In genomic region chr14:103921855-103922200, GRCh38 we compare ENCODE assay signal across 9 cellular contexts. TPM values are rescaled to one million over a fixed set of nuclear protein-coding genes. Genes with fewer than 3 reads are reported as not detected.
DNase-seq lines count a peak whose midpoint lies in the region; ATAC-seq, FAIRE-seq and TF ChIP-seq lines count a peak whose summit lies in the region.
"Not testable (repeated sequence)": the region's sequence is repeated elsewhere in the genome, so short reads cannot be mapped to it uniquely, and the experiment has no call there.
"Had no signal": no experiment of that assay in that cellular context is flagged by ENCODE, and none has a peak within 500 bp of the region (broad histone marks: within the 10 kb centered on the region; RNA-seq: fewer than 3 reads in every experiment).

No MANE protein-coding gene starts in this region.

- H3K9me3 Mint-ChIP-seq in activated B cell treated with CpG ODN at 0.5 μM for 24 hours, mesothelial cell of epicardium: not testable (repeated sequence)

- H3K4me2 ChIP-seq in Loucy (ENCODE audit: low read depth, low read length, poor library complexity, severe bottlenecking), result peak overlapping the region; percentile 68
- H3K4me2 ChIP-seq in K562 (ENCODE audit: insufficient read depth, low read length), result peak overlapping the region; percentile 100

- H3K9me2 ChIP-seq in Loucy (replicated peaks; ENCODE audit: low read depth, low read length), result not testable (repeated sequence)

- H3K27ac Mint-ChIP-seq in activated B cell treated with CpG ODN at 0.5 μM for 24 hours, mesothelial cell of epicardium: not testable (repeated sequence)

- peak overlapping the region; percentile 96 for H2AFZ ChIP-seq in Loucy (ENCODE audit: low read length)
- peak overlapping the region; percentile 97 for H2AFZ ChIP-seq in K562 (ENCODE audit: low read depth, low read length)

- H4K20me1 ChIP-seq in Loucy (ENCODE audit: insufficient read depth, low read length, poor library complexity, severe bottlenecking), result peaks cover 20% of the 10 kb centered on the region
- not testable (repeated sequence) for H4K20me1 ChIP-seq in K562 (replicated peaks; ENCODE audit: control insufficient read depth, insufficient read depth, low read length)

- H3K27me3 Mint-ChIP-seq in activated B cell treated with CpG ODN at 0.5 μM for 24 hours; mesothelial cell of epicardium (ENCODE audit: low read depth): not testable (repeated sequence)

- not testable (repeated sequence) for TF ChIP-seq POLR2A in K562 (conservative IDR thresholded peaks at IDR 0.05)

- peak overlapping the region; percentile 34; the same call in 2 of the 3 replicates for H3K27ac ChIP-seq in K562 (ENCODE audit: extremely low read depth, low read depth, low read length)

- not testable (repeated sequence) for H3K9me1 ChIP-seq in K562 (ENCODE audit: control insufficient read depth, insufficient read depth, low read length)

- in situ Hi-C loops in K562 (cut with MboI), result not testable (repeated sequence)

- H3K4me3 ChIP-seq in GM12864 (ENCODE audit: low read depth, low read length) (peak overlapping the region; percentile 97), Loucy (ENCODE audit: low read length, poor library complexity, severe bottlenecking) (peak overlapping the region; percentile 97), K562 (peak overlapping the region; percentile 86), fibroblast of pulmonary artery (replicated peaks; ENCODE audit: low read depth, low read length) (peak overlapping the region; percentile 99), skeletal muscle cell (ENCODE audit: low read depth, low read length) (peak overlapping the region; percentile 74)

- CTCF ChIA-PET in activated B cell treated with CpG ODN at 0.5 μM for 24 hours (lab: Charles Lee); K562 (lab: Yijun Ruan, JAX; ENCODE audit: low intra/inter-chr PET ratio): not testable (repeated sequence)

- not testable (repeated sequence) for TF ChIP-seq RAD21 in K562 (CRISPR knock-in tag; conservative IDR thresholded peaks at IDR 0.05 in 1 of 2, IDR thresholded peaks at IDR 0.05 in 1 of 2)

- 11% methylated on average over 10 of the region's 12 CpGs for WGBS in K562 (ENCODE audit: insufficient coverage, low coverage, missing lambda C conversion rate)

- intact Hi-C loops in activated B cell treated with CpG ODN at 0.5 μM for 24 hours (cut with micrococcal nuclease), result loop anchor here (1.0 to 2.0 kb wide), 4 partner anchors 49 to 293 kb away; partner anchors contain the start of genes KLC1, PPP1R13B, XRCC3 and ZFYVE21
- intact Hi-C loops in K562 (cut with micrococcal nuclease), result loop anchor here (5.0 kb wide), 1 partner anchor 50 kb away; no protein-coding TSS in a partner anchor

- H3K79me2 ChIP-seq in Loucy (ENCODE audit: insufficient read depth, low read length) (peaks cover 44% of the 10 kb centered on the region), K562 (ENCODE audit: control insufficient read depth, insufficient read depth, low read length) (peaks cover 43% of the 10 kb centered on the region)

- TF ChIP-seq CTCF in GM12864 (IDR thresholded peaks at IDR 0.05; ENCODE audit: low read depth, low read length, missing control alignments); Loucy (conservative IDR thresholded peaks at IDR 0.05; ENCODE audit: low read length); activated B cell treated with CpG ODN at 0.5 μM for 24 hours (IDR thresholded peaks at IDR 0.05); K562 (IDR thresholded peaks at IDR 0.05 in 2 of 3, conservative IDR thresholded peaks at IDR 0.05 in 1 of 3; ENCODE audit: insufficient read depth in 2 of 3, low read depth in 1 of 3, low read length in 3 of 3); fibroblast of pulmonary artery (IDR thresholded peaks at IDR 0.05; ENCODE audit: low read length, missing control alignments); mesothelial cell of epicardium (IDR thresholded peaks at IDR 0.05; ENCODE audit: unreplicated experiment): not testable (repeated sequence)

- H3K36me3 ChIP-seq in Loucy (ENCODE audit: insufficient read depth, low read length), result not testable (repeated sequence)
- peaks cover 20% of the 10 kb centered on the region; the same call in 2 of the 3 replicates for H3K36me3 ChIP-seq in K562 (ENCODE audit: control insufficient read depth, insufficient read depth, low read length)

- TF ChIP-seq EP300 in K562 (IDR thresholded peaks at IDR 0.05; ENCODE audit: low read length), result not testable (repeated sequence)

- not testable (repeated sequence) for H3F3A ChIP-seq in Loucy (ENCODE audit: low read depth)

- BruUV-seq in K562 (replicated peaks; lab: Mats Ljungman, UMichigan), result not testable (repeated sequence)

- not testable (repeated sequence) for H3K27me3 ChIP-seq in Loucy (ENCODE audit: insufficient read depth, low read length, poor library complexity, severe bottlenecking); K562 (ENCODE audit: control insufficient read depth in 2 of 2, insufficient read depth in 2 of 2, low read length in 2 of 2)

- DNase-seq in GM12864 (ENCODE audit: low read depth); activated B cell treated with CpG ODN at 0.5 μM for 24 hours; K562 (ENCODE audit: extremely low read depth in 1 of 4, low spot score in 3 of 4); fibroblast of pulmonary artery (ENCODE audit: low read depth); mesothelial cell of epicardium (ENCODE audit: low spot score in 2 of 2, unreplicated experiment in 2 of 2); skeletal muscle cell (ENCODE audit: low read depth): not testable (repeated sequence)

- POLR2A ChIA-PET in activated B cell treated with CpG ODN at 0.5 μM for 24 hours (lab: Charles Lee), result interaction anchor here (1.1 to 1.4 kb wide), 3 partner anchors 21 to 588 kb away, joined by 3 to 14 read pairs (median 5); partner anchors contain the start of genes EIF5 and PPP1R13B
- POLR2A ChIA-PET in K562 (lab: Yijun Ruan, JAX), result not testable (repeated sequence)

- FAIRE-seq in K562 (lab: Jason Lieb, UNC), result not testable (repeated sequence)

- peaks cover 15% of the 10 kb centered on the region for H3K4me1 Mint-ChIP-seq in activated B cell treated with CpG ODN at 0.5 μM for 24 hours
- H3K4me1 Mint-ChIP-seq in mesothelial cell of epicardium, result peaks cover 20% of the 10 kb centered on the region

- ATAC-seq in activated B cell treated with CpG ODN at 0.5 μM for 24 hours (ENCODE audit: low read depth); K562: not testable (repeated sequence)

- H3K9ac ChIP-seq in Loucy (ENCODE audit: low read depth, low read length, poor library complexity, severe bottlenecking) (peak overlapping the region; percentile 14), K562 (ENCODE audit: insufficient read depth in 1 of 2, low read depth in 2 of 2, low read length in 2 of 2) (peak overlapping the region in 1 of 2 experiments; percentile 41; a peak in 1 of 4 replicates)

- peak overlapping the region; percentile 91 for H3K4me3 Mint-ChIP-seq in activated B cell treated with CpG ODN at 0.5 μM for 24 hours
- H3K4me3 Mint-ChIP-seq in mesothelial cell of epicardium, result peak overlapping the region; percentile 91

- peaks cover 15% of the 10 kb centered on the region for H3K36me3 Mint-ChIP-seq in activated B cell treated with CpG ODN at 0.5 μM for 24 hours (ENCODE audit: low read depth)
- H3K36me3 Mint-ChIP-seq in mesothelial cell of epicardium, result not testable (repeated sequence)

- not testable (repeated sequence) for H3K9me3 ChIP-seq in Loucy (ENCODE audit: insufficient read depth, low read depth, low read length); K562 (replicated peaks; ENCODE audit: control insufficient read depth, insufficient read depth, low read depth, low read length)

- H3K4me1 ChIP-seq in Loucy (ENCODE audit: insufficient read depth, low read length, poor library complexity, severe bottlenecking) (peaks cover 10% of the 10 kb centered on the region), K562 (replicated peaks in 1 of 2; ENCODE audit: control insufficient read depth in 2 of 2, insufficient read depth in 2 of 2, low read length in 2 of 2) (peaks cover 13 to 14% of the 10 kb centered on the region in 2 experiments; a peak in 3 of 5 replicates)

RNA-seq across cellular contexts. Expression of gene TDRD9, which starts 6.4 kb away (rescaled TPM):
- 2.6 and 3.1 TPM in 2 replicates for total RNA-seq in activated B cell treated with CpG ODN at 0.5 μM for 24 hours
- not detected in 2 replicates for total RNA-seq in K562 (2011; cell fraction: chromatin; rRNA removed; ENCODE audit: low replicate concordance)
- total RNA-seq in K562 (2011; cell fraction: nucleolus; rRNA removed), result not detected in 2 replicates
- not detected in 2 replicates for total RNA-seq in K562 (2011; cell fraction: nucleoplasm; rRNA removed)
- not detected in 2 replicates for total RNA-seq in K562 (2014; rRNA removed)
- not detected in 2 replicates for total RNA-seq in K562 (2014; rRNA removed; fragmentation: Illumina TruSeq; extraction: Trizol)
- total RNA-seq in K562 (2015; rRNA removed; fragmentation: Illumina TruSeq; extraction: Trizol), result not detected in 2 replicates
- not detected in 2 replicates for total RNA-seq in K562 (2021)
- not detected in 2 replicates for polyA plus RNA-seq in K562 (2011; rRNA removed)
- 0.04 TPM in 1 of 2 replicates, not detected in the other for polyA plus RNA-seq in K562 (2011; cell fraction: cytosol; rRNA removed)
- not detected in 2 replicates for polyA plus RNA-seq in K562 (2011; cell fraction: nucleus; rRNA removed)
- polyA plus RNA-seq in K562 (2012), result 0.03 and 0.11 TPM in 2 replicates
- polyA plus RNA-seq in K562 (2014; fragmentation: Illumina TruSeq; extraction: Trizol), result 0.04 TPM in 1 of 2 replicates, not detected in the other
- polyA plus RNA-seq in K562 (2014; fragmentation: Nextera tagmentation; extraction: Ambion mirVana), result under 1 TPM; 0.04 to 0.14 TPM
- 0.04 and 0.09 TPM in 2 replicates for polyA plus RNA-seq in K562 (2014; rRNA removed)
- polyA minus RNA-seq in K562 (2011; rRNA and poly(A)+ RNA removed), result not detected in 2 replicates
- not detected in 2 replicates for polyA minus RNA-seq in K562 (2011; cell fraction: cytosol; rRNA and poly(A)+ RNA removed)
- polyA minus RNA-seq in K562 (2011; cell fraction: nucleus; rRNA and poly(A)+ RNA removed), result not detected in 2 replicates
- not detected in 3 replicates for total RNA-seq in mesothelial cell of epicardium

RNA-seq across cellular contexts. Expression of gene RD3L, which starts 20.5 kb away (rescaled TPM):
- not detected in 2 replicates for total RNA-seq in activated B cell treated with CpG ODN at 0.5 μM for 24 hours
- total RNA-seq in K562 (2011; cell fraction: chromatin; rRNA removed; ENCODE audit: low replicate concordance), result not detected in 2 replicates
- total RNA-seq in K562 (2011; cell fraction: nucleolus; rRNA removed), result not detected in 2 replicates
- total RNA-seq in K562 (2011; cell fraction: nucleoplasm; rRNA removed), result not detected in 2 replicates
- 0.14 TPM in 1 of 2 replicates, not detected in the other for total RNA-seq in K562 (2014; rRNA removed)
- not detected in 2 replicates for total RNA-seq in K562 (2014; rRNA removed; fragmentation: Illumina TruSeq; extraction: Trizol)
- not detected in 2 replicates for total RNA-seq in K562 (2015; rRNA removed; fragmentation: Illumina TruSeq; extraction: Trizol)
- total RNA-seq in K562 (2021), result not detected in 2 replicates
- not detected in 2 replicates for polyA plus RNA-seq in K562 (2011; rRNA removed)
- polyA plus RNA-seq in K562 (2011; cell fraction: cytosol; rRNA removed), result not detected in 2 replicates
- polyA plus RNA-seq in K562 (2011; cell fraction: nucleus; rRNA removed), result not detected in 2 replicates
- not detected in 2 replicates for polyA plus RNA-seq in K562 (2012)
- polyA plus RNA-seq in K562 (2014; fragmentation: Illumina TruSeq; extraction: Trizol), result not detected in 2 replicates
- polyA plus RNA-seq in K562 (2014; fragmentation: Nextera tagmentation; extraction: Ambion mirVana), result not detected
- not detected in 2 replicates for polyA plus RNA-seq in K562 (2014; rRNA removed)
- polyA minus RNA-seq in K562 (2011; rRNA and poly(A)+ RNA removed), result not detected in 2 replicates
- not detected in 2 replicates for polyA minus RNA-seq in K562 (2011; cell fraction: cytosol; rRNA and poly(A)+ RNA removed)
- polyA minus RNA-seq in K562 (2011; cell fraction: nucleus; rRNA and poly(A)+ RNA removed), result not detected in 2 replicates
- total RNA-seq in mesothelial cell of epicardium, result not detected in 3 replicates
- total RNA-seq: kidney epithelial cell, pancreas had no signal
- polyA plus RNA-seq: pancreas had no signal
